34 cellular contexts compared by ENCODE assay signal in the genomic region with DNA sequence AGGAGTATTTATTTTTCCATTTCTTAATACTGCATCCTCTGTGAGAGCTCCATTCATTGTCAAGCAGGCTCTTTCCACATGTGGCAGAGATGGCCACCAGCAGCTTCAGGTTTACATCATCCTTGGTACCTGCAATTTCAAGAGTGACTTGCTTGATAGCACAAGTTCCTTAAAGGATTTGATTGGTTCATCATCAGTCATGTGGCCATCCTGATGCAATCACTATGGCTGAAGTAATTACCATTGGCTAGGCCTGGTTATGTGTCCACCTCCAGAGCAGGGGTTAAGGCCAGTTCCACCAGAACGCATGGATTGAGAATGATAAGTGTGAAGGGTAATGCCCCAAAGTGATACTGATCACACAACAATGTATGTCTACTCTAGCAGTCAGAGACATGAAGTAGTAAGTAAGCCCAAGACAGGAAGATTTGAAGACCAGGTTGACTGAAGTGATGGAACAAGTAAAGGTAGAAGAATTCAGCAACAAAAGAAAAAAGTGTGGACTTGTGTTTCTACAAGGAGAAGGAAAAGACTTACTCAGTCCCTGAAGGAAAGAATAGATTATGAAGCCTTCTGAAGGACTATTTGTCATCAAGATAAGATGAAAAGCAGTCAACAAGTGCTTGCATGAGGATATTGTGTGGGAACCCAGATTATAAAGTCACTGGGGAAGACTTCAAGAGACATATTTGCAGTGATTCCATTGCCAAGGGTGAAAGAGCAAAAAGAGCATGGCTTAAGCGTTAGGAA.
"Had no signal": no experiment of that assay in that cellular context is flagged by ENCODE, and none has a peak within 500 bp of the region (broad histone marks: within the 10 kb centered on the region; RNA-seq: fewer than 3 reads in every experiment).

No MANE protein-coding gene starts in this region.

- H3K36me3 ChIP-seq: ascending aorta, cardiac muscle cell, MG63, WERI-Rb-1 had no signal

- H3K9me3 ChIP-seq: ascending aorta, MG63 had no signal

- H3K36me3 Mint-ChIP-seq: activated CD8-positive, alpha-beta memory T cell treated with anti-CD3 and anti-CD28 coated beads, Interleukin-2, amount 10 ng/mL, durations not matched to agents 7 days and 5 days; activated naive CD4-positive, alpha-beta T cell treated with anti-CD3 and anti-CD28 coated beads, Interleukin-2, amount 10 ng/mL, durations not matched to agents 7 days and 5 days; activated naive CD8-positive, alpha-beta T cell had no signal

- H3K27ac ChIP-seq: ascending aorta, cardiac muscle cell, PC-9, RWPE1, WERI-Rb-1 had no signal

- H3K4me3 ChIP-seq: ascending aorta, cardiac muscle cell, MG63, PC-9 had no signal

- H3K4me3 Mint-ChIP-seq: activated CD4-positive, alpha-beta memory T cell treated with anti-CD3 and anti-CD28 coated beads, Interleukin-2, amount 10 ng/mL, durations not matched to agents 7 days and 5 days; activated CD8-positive, alpha-beta memory T cell treated with anti-CD3 and anti-CD28 coated beads, Interleukin-2, amount 10 ng/mL, durations not matched to agents 7 days and 5 days; activated naive CD4-positive, alpha-beta T cell treated with anti-CD3 and anti-CD28 coated beads, Interleukin-2, amount 10 ng/mL, durations not matched to agents 7 days and 5 days; activated naive CD8-positive, alpha-beta T cell; activated naive CD8-positive, alpha-beta T cell treated with anti-CD3 and anti-CD28 coated beads, Interleukin-2, amount 50 U/mL, for 24 hours; central memory CD8-positive, alpha-beta T cell had no signal

- FAIRE-seq: RCC 7860 had no signal

- H2AFZ ChIP-seq: PC-9 had no signal

- DNase-seq: activated CD4-positive, alpha-beta memory T cell treated with anti-CD3 and anti-CD28 coated beads, Interleukin-2, amount 10 ng/mL, durations not matched to agents 7 days and 5 days; activated CD4-positive, alpha-beta T cell treated with anti-CD3 and anti-CD28 coated beads for 1 hour; activated CD4-positive, alpha-beta T cell treated with anti-CD3 and anti-CD28 coated beads for 48 hours; activated CD4-positive, CD25-positive, alpha-beta regulatory T cell; activated CD8-positive, alpha-beta memory T cell treated with anti-CD3 and anti-CD28 coated beads for 24 hours; activated CD8-positive, alpha-beta memory T cell treated with anti-CD3 and anti-CD28 coated beads, Interleukin-2, amount 10 ng/mL, durations not matched to agents 7 days and 5 days; activated CD8-positive, alpha-beta memory T cell treated with anti-CD3 and anti-CD28 coated beads, Interleukin-2, amount 50 U/mL, for 48 hours; activated effector memory CD4-positive, alpha-beta T cell treated with Interleukin-2 at 50 U/mL for 16 hours; activated naive CD4-positive, alpha-beta T cell treated with anti-CD3 and anti-CD28 coated beads, Interleukin-2, amount 10 ng/mL, durations not matched to agents 7 days and 5 days; activated naive CD8-positive, alpha-beta T cell treated with anti-CD3 and anti-CD28 coated beads, Interleukin-2, amount 50 U/mL, for 24 hours; activated T-cell treated with anti-CD3 and anti-CD28 coated beads, Interleukin-2, amount 50 U/mL, for 48 hours; amygdala; Kasumi-1; KG1; MG63; NCI-H1048; NCI-H1105 treated with DMSO at 0.1 percent for 48 hours; NCI-H1436 treated with DMSO at 0.1 percent for 48 hours; NCI-H1694 treated with DMSO at 0.1 percent for 48 hours; NCI-H2029; NCI-H345; NCI-H524 treated with DMSO at 0.1 percent for 48 hours; PC-9; SIG-M5; T1000; WERI-Rb-1 had no signal

- H3K27ac Mint-ChIP-seq: activated CD4-positive, alpha-beta memory T cell treated with anti-CD3 and anti-CD28 coated beads, Interleukin-2, amount 10 ng/mL, durations not matched to agents 7 days and 5 days; activated CD8-positive, alpha-beta memory T cell treated with anti-CD3 and anti-CD28 coated beads, Interleukin-2, amount 10 ng/mL, durations not matched to agents 7 days and 5 days; activated naive CD4-positive, alpha-beta T cell treated with anti-CD3 and anti-CD28 coated beads, Interleukin-2, amount 10 ng/mL, durations not matched to agents 7 days and 5 days; activated naive CD8-positive, alpha-beta T cell; activated naive CD8-positive, alpha-beta T cell treated with anti-CD3 and anti-CD28 coated beads, Interleukin-2, amount 50 U/mL, for 24 hours had no signal

- H3K4me1 ChIP-seq: ascending aorta had no signal

- H3K9me3 Mint-ChIP-seq: activated CD4-positive, alpha-beta memory T cell treated with anti-CD3 and anti-CD28 coated beads, Interleukin-2, amount 10 ng/mL, durations not matched to agents 7 days and 5 days; activated naive CD4-positive, alpha-beta T cell treated with anti-CD3 and anti-CD28 coated beads, Interleukin-2, amount 10 ng/mL, durations not matched to agents 7 days and 5 days; activated naive CD8-positive, alpha-beta T cell treated with anti-CD3 and anti-CD28 coated beads, Interleukin-2, amount 50 U/mL, for 24 hours; central memory CD8-positive, alpha-beta T cell had no signal

- H3K4me1 Mint-ChIP-seq: activated CD4-positive, alpha-beta memory T cell treated with anti-CD3 and anti-CD28 coated beads, Interleukin-2, amount 10 ng/mL, durations not matched to agents 7 days and 5 days; activated CD8-positive, alpha-beta memory T cell treated with anti-CD3 and anti-CD28 coated beads, Interleukin-2, amount 10 ng/mL, durations not matched to agents 7 days and 5 days; activated naive CD4-positive, alpha-beta T cell treated with anti-CD3 and anti-CD28 coated beads, Interleukin-2, amount 10 ng/mL, durations not matched to agents 7 days and 5 days; activated naive CD8-positive, alpha-beta T cell treated with anti-CD3 and anti-CD28 coated beads, Interleukin-2, amount 50 U/mL, for 24 hours; central memory CD8-positive, alpha-beta T cell had no signal

- ATAC-seq: activated CD8-positive, alpha-beta memory T cell treated with anti-CD3 and anti-CD28 coated beads, Interleukin-2, amount 10 ng/mL, durations not matched to agents 7 days and 5 days; activated naive CD8-positive, alpha-beta T cell treated with anti-CD3 and anti-CD28 coated beads, Interleukin-2, amount 50 U/mL, for 24 hours; Right ventricle myocardium inferior; SK-N-SH treated with all-trans-retinoic acid at 6 μM for 48 hours had no signal

- H3K27me3 ChIP-seq: ascending aorta, cardiac muscle cell, MG63 had no signal

- H3K4me2 ChIP-seq: PC-9 had no signal

- H3K27me3 Mint-ChIP-seq: activated CD4-positive, alpha-beta memory T cell treated with anti-CD3 and anti-CD28 coated beads, Interleukin-2, amount 10 ng/mL, durations not matched to agents 7 days and 5 days; activated naive CD4-positive, alpha-beta T cell treated with anti-CD3 and anti-CD28 coated beads, Interleukin-2, amount 10 ng/mL, durations not matched to agents 7 days and 5 days had no signal
